ENCODE assay signal across 11 cellular contexts in genomic region chr10:70354566-70355233, GRCh38. TPM values are rescaled to one million over a fixed set of nuclear protein-coding genes. Genes with fewer than 3 reads are reported as not detected.
A peak's percentile ranks its signal among the peaks of the same experiment; 100 is the strongest.
DNase-seq lines count a peak whose midpoint lies in the region; ATAC-seq, FAIRE-seq and TF ChIP-seq lines count a peak whose summit lies in the region.
"Had no signal": no experiment of that assay in that cellular context is flagged by ENCODE, and none has a peak within 500 bp of the region (broad histone marks: within the 10 kb centered on the region; RNA-seq: fewer than 3 reads in every experiment).

No MANE protein-coding gene starts in this region.

- H3K9ac ChIP-seq in IMR-90 (ENCODE audit: low read depth, low read length) (no peak overlapping the region), kidney (ENCODE audit: low read length in 2 of 2) (no peak overlapping the region)

- H3K27ac ChIP-seq in IMR-90 (ENCODE audit: insufficient read depth, low read length), result no peak overlapping the region
- H3K27ac ChIP-seq in kidney (ENCODE audit: low read depth in 2 of 2, low read length in 2 of 2), result no peak overlapping the region
- H3K27ac ChIP-seq in testis, result no peak overlapping the region

- POLR2A ChIA-PET in IMR-90 (lab: Charles Lee; ENCODE audit: unreplicated experiment), result no interaction called here

- CTCF ChIA-PET in IMR-90 (lab: Yijun Ruan, JAX), result no interaction called here

- TF ChIP-seq POLR2A in IMR-90 (IDR thresholded peaks at IDR 0.05; ENCODE audit: low read depth, low read length) (no peak), testis (IDR thresholded peaks at IDR 0.05) (no peak)

- no peaks in the 10 kb centered on the region for H3K36me3 ChIP-seq in BE2C
- H3K36me3 ChIP-seq in IMR-90 (ENCODE audit: control insufficient read depth, insufficient read depth, low read length), result no peaks in the 10 kb centered on the region
- H3K36me3 ChIP-seq in kidney (ENCODE audit: control insufficient read depth in 1 of 2, insufficient read depth in 2 of 2, low read length in 2 of 2), result no peaks in the 10 kb centered on the region
- H3K36me3 ChIP-seq in testis (ENCODE audit: low read depth, missing control alignments), result no peaks in the 10 kb centered on the region
- H3K36me3 ChIP-seq: transverse colon had no signal

- DNase-seq in BE2C (peak; percentile 51), IMR-90 (no peak), kidney (peak; percentile 21), testis (no peak), SIG-M5 (lab: John Stamatoyannopoulos, UW) (no peak), NCI-H2171 (lab: John Stamatoyannopoulos, UW) (no peak), HT-29 (ENCODE audit: low spot score) (no peak)
- DNase-seq: NCI-H774 had no signal

- WGBS in IMR-90 (ENCODE audit: extremely low coverage in 2 of 2, insufficient read length in 1 of 2), 2 experiments, result 68% methylated on average over 4 of the region's 8 CpGs; no CpG with 5 or more reads in 1 of the 2 experiments
- WGBS in testis, 2 donors, result 83 to 88% methylated on average over 7 to 8 of the region's 8 CpGs

- peaks cover 3 to 8% of the 10 kb centered on the region in 2 experiments; a peak in 2 of 4 replicates for H3K79me1 ChIP-seq in IMR-90 (ENCODE audit: low read depth in 1 of 2, low read length in 2 of 2)

- ATAC-seq in GM18870 (IDR thresholded peaks at IDR 0.05; ENCODE audit: unreplicated experiment) (peak; percentile 23), IMR-90 (ENCODE audit: low read depth) (no peak)

- H3K56ac ChIP-seq in IMR-90 (ENCODE audit: extremely low read depth, insufficient read depth, low read length), result no peak overlapping the region

- H4K91ac ChIP-seq in IMR-90 (ENCODE audit: insufficient read depth, low read depth, low read length), result no peak overlapping the region

- no peak overlapping the region for H2AK9ac ChIP-seq in IMR-90 (replicated peaks; ENCODE audit: low read depth, low read length, poor library complexity)

- peaks cover 8% of the 10 kb centered on the region; the same call in 1 of the 2 replicates for H4K20me1 ChIP-seq in IMR-90 (ENCODE audit: insufficient read depth, low read length)

- H3K9me3 ChIP-seq in BE2C (no peaks in the 10 kb centered on the region), IMR-90 (ENCODE audit: control insufficient read depth, insufficient read depth, low read length) (no peaks in the 10 kb centered on the region), kidney (ENCODE audit: control insufficient read depth in 1 of 2, low read length in 2 of 2) (no peaks in the 10 kb centered on the region), testis (no peaks in the 10 kb centered on the region)
- H3K9me3 ChIP-seq: transverse colon had no signal

- peaks cover 25% of the 10 kb centered on the region for H3K4me1 ChIP-seq in BE2C
- peaks cover 20% of the 10 kb centered on the region for H3K4me1 ChIP-seq in IMR-90 (ENCODE audit: control insufficient read depth, insufficient read depth, low read length)
- peaks cover 0 to 4% of the 10 kb centered on the region in 2 donors for H3K4me1 ChIP-seq in kidney (ENCODE audit: control insufficient read depth in 1 of 2, insufficient read depth in 1 of 2, low read depth in 1 of 2, low read length in 2 of 2)
- no peaks in the 10 kb centered on the region for H3K4me1 ChIP-seq in testis

- no peak overlapping the region; the same call in 1 of the 2 replicates for H4K5ac ChIP-seq in IMR-90 (ENCODE audit: low read depth, low read length)

- peak overlapping the region; percentile 35; the same call in 1 of the 2 replicates for H3K14ac ChIP-seq in IMR-90 (replicated peaks; ENCODE audit: low read depth, low read length)

- peak overlapping the region; percentile 64; the same call in 1 of the 2 replicates for H2AK5ac ChIP-seq in IMR-90 (ENCODE audit: low read depth, low read length)

- H4K8ac ChIP-seq in IMR-90 (ENCODE audit: low read depth in 2 of 2, low read length in 2 of 2), result no peak overlapping the region

- intact Hi-C loops in IMR-90 (cut with micrococcal nuclease) (no loop called here), kidney (cut with DNase I) (no loop called here), testis (cut with DNase I; ENCODE audit: low total_unique reads) (no loop called here)

- no peak for TF ChIP-seq RAD21 in IMR-90 (IDR thresholded peaks at IDR 0.05; ENCODE audit: low read length)

- H2AFZ ChIP-seq in IMR-90 (replicated peaks; ENCODE audit: low read length, poor library complexity), result no peak overlapping the region

- peak overlapping the region; percentile 16; the same call in 1 of the 2 replicates for H3K18ac ChIP-seq in IMR-90 (ENCODE audit: low read depth, low read length)

- no peak for FAIRE-seq in kidney (lab: Jason Lieb, UNC)
- FAIRE-seq: astrocyte had no signal

- dilution Hi-C loops in IMR-90 (cut with HindIII; ENCODE audit: low sequenced_read_pairs, unreplicated experiment), result no loop called here

- peak overlapping the region; percentile 44; the same call in 1 of the 2 replicates for H3K4ac ChIP-seq in IMR-90 (ENCODE audit: low read depth, low read length)

- H3K4me2 ChIP-seq in IMR-90 (ENCODE audit: low read depth, low read length), result no peak overlapping the region

- in situ Hi-C loops in IMR-90 (cut with MboI; ENCODE audit: low sequenced_read_pairs), result no loop called here

- H2BK20ac ChIP-seq in IMR-90 (ENCODE audit: low read depth, low read length), result no peak overlapping the region

- no peak overlapping the region for H2BK5ac ChIP-seq in IMR-90 (ENCODE audit: low read depth, low read length, poor library complexity, severe bottlenecking)

- BruUV-seq in IMR-90 (replicated peaks; lab: Mats Ljungman, UMichigan), result no TSS peak

- H3K4me3 ChIP-seq in BE2C (ENCODE audit: low read depth, low read length), result no peak overlapping the region
- no peak overlapping the region for H3K4me3 ChIP-seq in IMR-90 (ENCODE audit: insufficient read depth, low read depth, low read length)
- no peak overlapping the region for H3K4me3 ChIP-seq in kidney (ENCODE audit: low read length in 2 of 2)
- H3K4me3 ChIP-seq in testis, result no peak overlapping the region
- H3K4me3 ChIP-seq: transverse colon had no signal

- no peak overlapping the region for H3K23ac ChIP-seq in IMR-90 (ENCODE audit: low read depth, low read length)

- H2BK15ac ChIP-seq in IMR-90 (ENCODE audit: low read depth, low read length), result 0 out of 3 replicates have a peak overlapping the region, but pooled peaks have one; percentile 28

- H3K27me3 ChIP-seq in BE2C (no peaks in the 10 kb centered on the region), IMR-90 (ENCODE audit: control insufficient read depth, insufficient read depth, low read length) (0 out of 2 replicates have a peak, but pooled peaks cover 3% of the 10 kb centered on the region), testis (no peaks in the 10 kb centered on the region)
- H3K27me3 ChIP-seq: transverse colon had no signal

- H3K9me1 ChIP-seq in IMR-90 (ENCODE audit: insufficient read depth, low read length), result peaks cover 17% of the 10 kb centered on the region

- peak overlapping the region; percentile 24; the same call in 1 of the 2 replicates for H2BK120ac ChIP-seq in IMR-90 (ENCODE audit: low read depth, low read length)

- TF ChIP-seq CTCF in BE2C (IDR thresholded peaks at IDR 0.05; ENCODE audit: low read depth, low read length) (no peak), IMR-90 (conservative IDR thresholded peaks at IDR 0.05; ENCODE audit: low read depth, low read length) (no peak), kidney (IDR thresholded peaks at IDR 0.05; ENCODE audit: borderline replicate concordance, extremely low read depth, insufficient read depth) (no peak), testis (IDR thresholded peaks at IDR 0.05) (no peak)

TF ChIP-seq in IMR-90, 13 proteins besides CTCF, POLR2A, EP300 and RAD21:
- TF ChIP-seq BHLHE40 (IDR thresholded peaks at IDR 0.05; ENCODE audit: low read depth, low read length) (no peak), MXI1 (IDR thresholded peaks at IDR 0.05; ENCODE audit: borderline replicate concordance, low read depth, low read length) (no peak), CHD1 (IDR thresholded peaks at IDR 0.05; ENCODE audit: low read depth, low read length) (no peak), RFX5 (IDR thresholded peaks at IDR 0.05; ENCODE audit: low read depth, low read length) (no peak), MAZ (IDR thresholded peaks at IDR 0.05; ENCODE audit: borderline replicate concordance, low read depth, low read length) (no peak), SMC3 (IDR thresholded peaks at IDR 0.05; ENCODE audit: low read depth, low read length) (no peak), CEBPB (IDR thresholded peaks at IDR 0.05; ENCODE audit: low read depth, low read length) (no peak), MAFK (IDR thresholded peaks at IDR 0.05; ENCODE audit: low read depth, low read length) (no peak), RCOR1 (IDR thresholded peaks at IDR 0.05; ENCODE audit: insufficient replicate concordance, low read length) (no peak)
- TF ChIP-seq, protein P1, sequence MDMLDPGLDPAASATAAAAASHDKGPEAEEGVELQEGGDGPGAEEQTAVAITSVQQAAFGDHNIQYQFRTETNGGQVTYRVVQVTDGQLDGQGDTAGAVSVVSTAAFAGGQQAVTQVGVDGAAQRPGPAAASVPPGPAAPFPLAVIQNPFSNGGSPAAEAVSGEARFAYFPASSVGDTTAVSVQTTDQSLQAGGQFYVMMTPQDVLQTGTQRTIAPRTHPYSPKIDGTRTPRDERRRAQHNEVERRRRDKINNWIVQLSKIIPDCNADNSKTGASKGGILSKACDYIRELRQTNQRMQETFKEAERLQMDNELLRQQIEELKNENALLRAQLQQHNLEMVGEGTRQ (IDR thresholded peaks at IDR 0.05; ENCODE audit: low read depth, low read length), result no peak

RNA-seq across cellular contexts. Expression of gene LRRC20, which starts 27.7 kb away (rescaled TPM):
- 7.2 TPM for polyA plus RNA-seq in BE2C (2012; ENCODE audit: insufficient read depth, insufficient read length, low read depth)
- 6.9 and 9.5 TPM in 2 replicates for total RNA-seq in IMR-90 (2012; rRNA removed)
- polyA plus RNA-seq in IMR-90 (2012; rRNA removed), result 11.5 and 12.4 TPM in 2 replicates
- polyA plus RNA-seq in IMR-90 (2012; cell fraction: cytosol; rRNA removed), result 8.1 and 15.0 TPM in 2 replicates
- 9.0 and 12.6 TPM in 2 replicates for polyA plus RNA-seq in IMR-90 (2012; cell fraction: nucleus; rRNA removed; ENCODE audit: low replicate concordance)
- 6.0 TPM for total RNA-seq in kidney
- polyA plus RNA-seq in kidney (ENCODE audit: insufficient read depth, low read depth, low replicate concordance), result 6.3 TPM
- total RNA-seq in testis, result 10 to 100 TPM; 14.8 to 21.6 TPM
- polyA plus RNA-seq in testis (ENCODE audit: insufficient read depth, low read depth, low replicate concordance), result 30.8 TPM
- 36.0 and 40.7 TPM in 2 replicates for total RNA-seq in HT-29 (2014; rRNA removed; shearing (Covaris generic))

RNA-seq across cellular contexts. Expression of gene EIF4EBP2, which starts 49.2 kb away (rescaled TPM):
- polyA plus RNA-seq in BE2C (2012; ENCODE audit: insufficient read depth, insufficient read length, low read depth), result 20.9 TPM
- total RNA-seq in IMR-90 (2012; rRNA removed), result 15.6 and 20.8 TPM in 2 replicates
- 10.4 and 13.7 TPM in 2 replicates for polyA plus RNA-seq in IMR-90 (2012; rRNA removed)
- 3.8 and 5.4 TPM in 2 replicates for polyA plus RNA-seq in IMR-90 (2012; cell fraction: cytosol; rRNA removed)
- polyA plus RNA-seq in IMR-90 (2012; cell fraction: nucleus; rRNA removed; ENCODE audit: low replicate concordance), result 2.9 and 17.2 TPM in 2 replicates
- total RNA-seq in kidney, result 66.6 TPM
- 35.8 TPM for polyA plus RNA-seq in kidney (ENCODE audit: insufficient read depth, low read depth, low replicate concordance)
- total RNA-seq in testis, result 10 to 100 TPM; 50.7 to 50.8 TPM
- polyA plus RNA-seq in testis (ENCODE audit: insufficient read depth, low read depth, low replicate concordance), result 41.2 TPM
- 15.8 and 17.7 TPM in 2 replicates for total RNA-seq in HT-29 (2014; rRNA removed; shearing (Covaris generic))

Comparison
In these comparisons a context has a peak if more than half of its experiments do, and no peak if none do; other contexts are left out.
1. DNase-seq: peak in BE2C (single experiment) and kidney (single experiment); none in IMR-90 (single experiment), testis (single experiment), SIG-M5 (single experiment), NCI-H2171 (single experiment) and HT-29 (single experiment).